In the genomic region with DNA sequence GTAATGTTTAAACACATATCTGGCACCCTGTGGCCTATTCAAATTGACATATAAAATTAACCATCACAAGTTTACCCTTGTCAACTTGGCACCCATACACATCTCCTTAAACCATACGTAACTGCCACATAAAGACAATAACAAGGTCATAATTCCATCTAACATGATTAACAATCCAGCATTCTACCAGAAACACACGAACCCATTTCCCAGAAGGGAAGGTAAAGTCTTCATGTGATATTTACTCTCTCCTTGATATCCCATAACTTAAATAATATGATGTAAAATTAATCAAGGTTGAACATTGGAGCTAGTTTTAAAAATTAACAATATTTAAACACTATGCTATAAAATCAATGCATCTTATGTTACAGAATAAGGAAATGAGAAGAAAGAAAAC, we compare ENCODE assay signal across 3 cellular contexts.
TF ChIP-seq lines count a peak whose summit lies in the region.

No MANE protein-coding gene starts in this region.

TF ChIP-seq in WTC11, 78 proteins besides CTCF, POLR2A, EP300 and RAD21:
- TF ChIP-seq NFATC4 (CRISPR knock-in tag; IDR thresholded peaks at IDR 0.05) (no peak), GTF2I (CRISPR knock-in tag; conservative IDR thresholded peaks at IDR 0.05) (peak; percentile 76; the same call in 1 of the 2 replicates)

TF ChIP-seq in GM12878, 131 proteins besides CTCF, POLR2A, EP300 and RAD21:
- TF ChIP-seq ZNF207 (IDR thresholded peaks at IDR 0.05; ENCODE audit: borderline replicate concordance) (no peak), JUNB (IDR thresholded peaks at IDR 0.05) (no peak), TCF3 (IDR thresholded peaks at IDR 0.05; ENCODE audit: borderline replicate concordance, insufficient read depth, low read depth, low read length) (no peak), RELA (IDR thresholded peaks at IDR 0.05; ENCODE audit: borderline replicate concordance, partially characterized antibody) (no peak), NFXL1 (IDR thresholded peaks at IDR 0.05; ENCODE audit: borderline replicate concordance) (no peak), ASH2L (IDR thresholded peaks at IDR 0.05; ENCODE audit: borderline replicate concordance, low read depth) (no peak), SMC3 (IDR thresholded peaks at IDR 0.05; ENCODE audit: borderline replicate concordance, low read length) (no peak), PAX5 (IDR thresholded peaks at IDR 0.05; ENCODE audit: borderline replicate concordance, low read depth, low read length) (no peak), KDM1A (IDR thresholded peaks at IDR 0.05; ENCODE audit: borderline replicate concordance) (no peak), SUZ12 (IDR thresholded peaks at IDR 0.05; ENCODE audit: unreplicated experiment) (no peak), WRNIP1 (IDR thresholded peaks at IDR 0.05; ENCODE audit: borderline replicate concordance, low read depth, low read length) (no peak), SRF (IDR thresholded peaks at IDR 0.05; ENCODE audit: low read depth in 2 of 2, low read length in 2 of 2) (no peak), POLR2AphosphoS5 (IDR thresholded peaks at IDR 0.05; ENCODE audit: low read length) (no peak), FOXK2 (IDR thresholded peaks at IDR 0.05) (no peak), IKZF1 (conservative IDR thresholded peaks at IDR 0.05) (no peak), DPF2 (IDR thresholded peaks at IDR 0.05) (no peak), RFX5 (IDR thresholded peaks at IDR 0.05; ENCODE audit: low read depth, low read length) (no peak)
- TF ChIP-seq, protein P1, sequence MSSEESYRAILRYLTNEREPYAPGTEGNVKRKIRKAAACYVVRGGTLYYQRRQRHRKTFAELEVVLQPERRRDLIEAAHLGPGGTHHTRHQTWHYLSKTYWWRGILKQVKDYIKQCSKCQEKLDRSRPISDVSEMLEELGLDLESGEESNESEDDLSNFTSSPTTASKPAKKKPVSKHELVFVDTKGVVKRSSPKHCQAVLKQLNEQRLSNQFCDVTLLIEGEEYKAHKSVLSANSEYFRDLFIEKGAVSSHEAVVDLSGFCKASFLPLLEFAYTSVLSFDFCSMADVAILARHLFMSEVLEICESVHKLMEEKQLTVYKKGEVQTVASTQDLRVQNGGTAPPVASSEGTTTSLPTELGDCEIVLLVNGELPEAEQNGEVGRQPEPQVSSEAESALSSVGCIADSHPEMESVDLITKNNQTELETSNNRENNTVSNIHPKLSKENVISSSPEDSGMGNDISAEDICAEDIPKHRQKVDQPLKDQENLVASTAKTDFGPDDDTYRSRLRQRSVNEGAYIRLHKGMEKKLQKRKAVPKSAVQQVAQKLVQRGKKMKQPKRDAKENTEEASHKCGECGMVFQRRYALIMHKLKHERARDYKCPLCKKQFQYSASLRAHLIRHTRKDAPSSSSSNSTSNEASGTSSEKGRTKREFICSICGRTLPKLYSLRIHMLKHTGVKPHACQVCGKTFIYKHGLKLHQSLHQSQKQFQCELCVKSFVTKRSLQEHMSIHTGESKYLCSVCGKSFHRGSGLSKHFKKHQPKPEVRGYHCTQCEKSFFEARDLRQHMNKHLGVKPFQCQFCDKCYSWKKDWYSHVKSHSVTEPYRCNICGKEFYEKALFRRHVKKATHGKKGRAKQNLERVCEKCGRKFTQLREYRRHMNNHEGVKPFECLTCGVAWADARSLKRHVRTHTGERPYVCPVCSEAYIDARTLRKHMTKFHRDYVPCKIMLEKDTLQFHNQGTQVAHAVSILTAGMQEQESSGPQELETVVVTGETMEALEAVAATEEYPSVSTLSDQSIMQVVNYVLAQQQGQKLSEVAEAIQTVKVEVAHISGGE (CRISPR knock-in tag; IDR thresholded peaks at IDR 0.05): no peak

TF ChIP-seq in H1, 55 proteins besides CTCF, POLR2A, EP300 and RAD21:
- TF ChIP-seq KDM1A (IDR thresholded peaks at IDR 0.05; ENCODE audit: borderline replicate concordance, low read length) (peak; percentile 71; the same call in 1 of the 2 replicates), BRCA1 (IDR thresholded peaks at IDR 0.05; ENCODE audit: low read depth, low read length) (no peak), HDAC2 (IDR thresholded peaks at IDR 0.05; ENCODE audit: borderline replicate concordance in 1 of 2, low read depth in 2 of 2, low read length in 2 of 2) (peak in 1 of 2 experiments; percentile 83; a peak in 1 of 4 replicates), NRF1 (IDR thresholded peaks at IDR 0.05; ENCODE audit: low read depth, low read length) (no peak), TAF7 (optimal IDR thresholded peaks at IDR 0.05; ENCODE audit: borderline replicate concordance, low read depth, low read length) (no peak)
